ENCODE assay signal across 8 cellular contexts in the genomic region with DNA sequence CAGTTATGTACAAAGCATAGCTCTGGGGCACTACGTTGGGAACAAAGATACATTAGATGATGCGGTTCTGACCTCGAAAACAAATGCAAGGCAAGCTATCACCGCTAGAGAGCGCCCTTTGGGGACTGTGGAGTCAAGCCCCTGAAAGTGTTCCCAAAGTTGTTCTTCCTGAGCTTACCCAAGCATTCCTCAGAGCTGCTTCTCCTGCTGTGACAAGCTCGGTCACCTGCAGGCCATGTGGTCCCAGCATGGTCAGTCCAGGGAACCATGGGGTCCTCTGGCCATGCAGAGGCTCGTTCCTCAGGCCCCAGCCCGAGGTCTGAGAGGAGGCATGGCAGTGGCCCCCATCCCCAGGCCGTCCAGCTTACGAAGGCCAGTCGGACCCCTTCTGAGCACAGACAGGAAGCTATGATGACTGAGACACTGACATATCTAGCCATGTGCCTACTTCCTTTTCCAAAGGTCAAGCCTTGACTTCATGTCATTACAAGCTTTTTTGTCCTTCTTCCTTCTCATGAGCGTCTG.
DNase-seq lines count a peak whose midpoint lies in the region; ATAC-seq, FAIRE-seq and TF ChIP-seq lines count a peak whose summit lies in the region.

No MANE protein-coding gene starts in this region.

- FAIRE-seq in G401.6 (lab: Jason Lieb, UNC), result peak; percentile 84

- DNase-seq in T follicular helper cell (ENCODE audit: low read depth) (peak; percentile 5), choroid plexus epithelial cell (ENCODE audit: low read depth) (no peak), NCI-H446 treated with DMSO at 0.1 percent for 48 hours (lab: John Stamatoyannopoulos, UW) (no peak), putamen (ENCODE audit: low spot score) (no peak)
- peak; percentile 15 to 52 (median 25) for DNase-seq in stimulated activated CD4-positive, alpha-beta T cell treated with anti-CD3 and anti-CD28 coated beads, Interleukin-12 subunit alpha, Interleukin-12 subunit beta, amount 100 ng/mL, for 48 hours (ENCODE audit: low read depth in 2 of 3, low spot score in 1 of 3)

- no peak overlapping the region for H3K4me3 ChIP-seq in choroid plexus epithelial cell (ENCODE audit: low read depth, low read length)

- ATAC-seq in GM18873 (IDR thresholded peaks at IDR 0.05; ENCODE audit: low FRiP score, unreplicated experiment), result no peak
- no peak for ATAC-seq in HG03045 (IDR thresholded peaks at IDR 0.05; ENCODE audit: unreplicated experiment)

- TF ChIP-seq CTCF in choroid plexus epithelial cell (conservative IDR thresholded peaks at IDR 0.05; ENCODE audit: low read depth, low read length), result peak; percentile 10

Comparison
In these comparisons a context has a peak if more than half of its experiments do, and no peak if none do; other contexts are left out.
1. DNase-seq: peak in T follicular helper cell (single experiment) and stimulated activated CD4-positive, alpha-beta T cell treated with anti-CD3 and anti-CD28 coated beads, Interleukin-12 subunit alpha, Interleukin-12 subunit beta, amount 100 ng/mL, for 48 hours (3 of 3); none in choroid plexus epithelial cell (single experiment), NCI-H446 treated with DMSO at 0.1 percent for 48 hours (single experiment) and putamen (single experiment).